8 cellular contexts compared by ENCODE assay signal in genomic region chr12:104957388-104958008, GRCh38. TPM values are rescaled to one million over a fixed set of nuclear protein-coding genes. Genes with fewer than 3 reads are reported as not detected.
DNase-seq lines count a peak whose midpoint lies in the region; ATAC-seq and TF ChIP-seq lines count a peak whose summit lies in the region.

No MANE protein-coding gene starts in this region.

- no peaks in the 10 kb centered on the region for H3K9me3 ChIP-seq in BLaER1 treated with 17β-estradiol and CSF1 and Interleukin-3, amounts not matched to agents 10 nM and 100 nM (replicated peaks in 1 of 11)
- no peaks in the 10 kb centered on the region for H3K9me3 ChIP-seq in neuron (ENCODE audit: low read length)

- peak overlapping the region; percentile 74 for H3K4me3 Mint-ChIP-seq in activated CD8-positive, alpha-beta T cell treated with anti-CD3 and anti-CD28 coated beads for 36 hours

- peak overlapping the region; percentile 82 to 98 (median 96) for H3K4me2 ChIP-seq in BLaER1 treated with 17β-estradiol and CSF1 and Interleukin-3, amounts not matched to agents 10 nM and 100 nM

- peak overlapping the region; percentile 48 for H3K27ac Mint-ChIP-seq in activated CD8-positive, alpha-beta T cell treated with anti-CD3 and anti-CD28 coated beads for 36 hours

- H3K27me3 Mint-ChIP-seq in activated CD8-positive, alpha-beta T cell treated with anti-CD3 and anti-CD28 coated beads for 36 hours = peaks cover 16% of the 10 kb centered on the region

- peak overlapping the region in 5 of 11 experiments; percentile 18 to 83 (median 80); a peak in 7 of 22 replicates for H3K27ac ChIP-seq in BLaER1 treated with 17β-estradiol and CSF1 and Interleukin-3, amounts not matched to agents 10 nM and 100 nM

- peaks cover 27% of the 10 kb centered on the region for H3K4me1 Mint-ChIP-seq in activated CD8-positive, alpha-beta T cell treated with anti-CD3 and anti-CD28 coated beads for 36 hours (ENCODE audit: low read depth)

- H3K4me3 ChIP-seq in BLaER1 treated with 17β-estradiol and CSF1 and Interleukin-3, amounts not matched to agents 10 nM and 100 nM = peak overlapping the region; percentile 66 to 91 (median 76)
- peak overlapping the region; percentile 71 for H3K4me3 ChIP-seq in Jurkat, Clone E6-1 (ENCODE audit: low read length)
- H3K4me3 ChIP-seq in neuron (ENCODE audit: low read length) = peak overlapping the region; percentile 80

- POLR2A ChIA-PET in activated CD8-positive, alpha-beta T cell treated with anti-CD3 and anti-CD28 coated beads for 36 hours (lab: Charles Lee) = interaction anchor here (0.8 to 1.6 kb wide), 3 partner anchors 19 to 80 kb away, joined by 3 to 4 read pairs (median 3); no protein-coding TSS in a partner anchor

- peak overlapping the region; percentile 85 for H2AFZ ChIP-seq in neuron (ENCODE audit: low read depth, low read length)

- H4K20me1 ChIP-seq in BLaER1 treated with 17β-estradiol and CSF1 and Interleukin-3, amounts not matched to agents 10 nM and 100 nM = no peaks in the 10 kb centered on the region

- CTCF ChIA-PET in activated CD8-positive, alpha-beta T cell treated with anti-CD3 and anti-CD28 coated beads for 36 hours (lab: Charles Lee) = interaction anchor here (1.0 to 3.0 kb wide), 5 partner anchors 10 to 576 kb away, joined by 4 to 12 read pairs (median 6); no protein-coding TSS in a partner anchor

- H3K9me3 Mint-ChIP-seq in activated CD8-positive, alpha-beta T cell treated with anti-CD3 and anti-CD28 coated beads for 36 hours = no peaks in the 10 kb centered on the region

- H3K27me3 ChIP-seq in BLaER1 treated with 17β-estradiol and CSF1 and Interleukin-3, amounts not matched to agents 10 nM and 100 nM = peaks cover 11 to 41% (median 24%) of the 10 kb centered on the region in 11 experiments
- H3K27me3 ChIP-seq in neuron (ENCODE audit: insufficient read depth, low read length) = peaks cover 49% of the 10 kb centered on the region

- ATAC-seq in GM19397 (IDR thresholded peaks at IDR 0.05; ENCODE audit: unreplicated experiment) = peak; percentile 27
- peak; percentile 11 for ATAC-seq in activated CD8-positive, alpha-beta T cell treated with anti-CD3 and anti-CD28 coated beads for 36 hours
- ATAC-seq in esophagus mucosa = peak; percentile 17

- intact Hi-C loops in activated CD8-positive, alpha-beta T cell treated with anti-CD3 and anti-CD28 coated beads for 36 hours (cut with micrococcal nuclease) = no loop called here

- no peaks in the 10 kb centered on the region for H3K36me3 ChIP-seq in BLaER1 treated with 17β-estradiol and CSF1 and Interleukin-3, amounts not matched to agents 10 nM and 100 nM
- H3K36me3 ChIP-seq in neuron (ENCODE audit: insufficient read depth, low read length) = no peaks in the 10 kb centered on the region

- no peak for DNase-seq in Jurkat, Clone E6-1 (ENCODE audit: low read depth, low spot score)
- peak; percentile 49 for DNase-seq in activated CD8-positive, alpha-beta T cell treated with anti-CD3 and anti-CD28 coated beads for 36 hours
- DNase-seq in islet precursor cell = no peak
- DNase-seq in NCI-H2107 treated with DMSO at 0.1 percent for 48 hours (lab: John Stamatoyannopoulos, UW; ENCODE audit: unreplicated experiment) = no peak

- H3K36me3 Mint-ChIP-seq in activated CD8-positive, alpha-beta T cell treated with anti-CD3 and anti-CD28 coated beads for 36 hours (ENCODE audit: low read depth) = no peaks in the 10 kb centered on the region

- peaks cover 8 to 26% (median 14%) of the 10 kb centered on the region in 10 experiments; a peak in 19 of 20 replicates for H3K4me1 ChIP-seq in BLaER1 treated with 17β-estradiol and CSF1 and Interleukin-3, amounts not matched to agents 10 nM and 100 nM
- peaks cover 10% of the 10 kb centered on the region for H3K4me1 ChIP-seq in neuron (ENCODE audit: insufficient read depth, low read length)

- no peak for TF ChIP-seq CTCF in activated CD8-positive, alpha-beta T cell treated with anti-CD3 and anti-CD28 coated beads for 36 hours (IDR thresholded peaks at IDR 0.05)

- peak overlapping the region; percentile 67 to 87 (median 80) for H3K9ac ChIP-seq in BLaER1 treated with 17β-estradiol and CSF1 and Interleukin-3, amounts not matched to agents 10 nM and 100 nM

RNA-seq across cellular contexts. Expression of gene SLC41A2, which starts 0.6 kb away (rescaled TPM):
- polyA plus RNA-seq in Jurkat, Clone E6-1 (2012; ENCODE audit: insufficient read depth, insufficient read length) = 1.7 TPM
- total RNA-seq in activated CD8-positive, alpha-beta T cell treated with anti-CD3 and anti-CD28 coated beads for 36 hours = 10 to 100 TPM in 1 of 2 experiments, 1 to 10 TPM in 1; 5.3 to 11.1 TPM
- total RNA-seq in esophagus mucosa = 1.3 TPM

RNA-seq across cellular contexts. Expression of gene NOPCHAP1, which starts 28.6 kb away (rescaled TPM):
- 75.7 TPM for polyA plus RNA-seq in Jurkat, Clone E6-1 (2012; ENCODE audit: insufficient read depth, insufficient read length)
- 10 to 100 TPM; 39.4 to 42.0 TPM for total RNA-seq in activated CD8-positive, alpha-beta T cell treated with anti-CD3 and anti-CD28 coated beads for 36 hours
- 16.0 TPM for total RNA-seq in esophagus mucosa
